8 cellular contexts compared by ENCODE assay signal in genomic region chr5:43039115-43039467, GRCh38. TPM values are rescaled to one million over a fixed set of nuclear protein-coding genes. Genes with fewer than 3 reads are reported as not detected.
DNase-seq lines count a peak whose midpoint lies in the region; ATAC-seq, FAIRE-seq and TF ChIP-seq lines count a peak whose summit lies in the region.

No MANE protein-coding gene starts in this region.

- H3K27ac ChIP-seq in RWPE1 (peak overlapping the region; percentile 97), esophagus squamous epithelium (peak overlapping the region; percentile 93 to 98 (median 96)), psoas muscle (peak overlapping the region; percentile 96)

- H3K4me3 ChIP-seq in esophagus squamous epithelium (peak overlapping the region; percentile 67 to 80 (median 78)), psoas muscle (peak overlapping the region; percentile 75)

- H3K27me3 ChIP-seq in esophagus squamous epithelium (peaks cover 0 to 90% (median 4%) of the 10 kb centered on the region in 4 donors), psoas muscle (ENCODE audit: insufficient read depth in 3 of 3, low read length in 2 of 3) (no peaks in the 10 kb centered on the region)

- CTCF ChIA-PET in RWPE1 (lab: Yijun Ruan, JAX) = interaction anchor here (1.2 to 1.4 kb wide), 2 partner anchors 44 to 130 kb away, joined by 3 read pairs; no protein-coding TSS in a partner anchor

- peaks cover 0 to 77% (median 4%) of the 10 kb centered on the region in 3 donors for H3K4me1 ChIP-seq in esophagus squamous epithelium
- peaks cover 21% of the 10 kb centered on the region for H3K4me1 ChIP-seq in psoas muscle

- H3K9me3 ChIP-seq in esophagus squamous epithelium (no peaks in the 10 kb centered on the region), psoas muscle (no peaks in the 10 kb centered on the region)

- WGBS in esophagus squamous epithelium, 2 donors = 22 to 50% methylated on average over 6 of the region's 6 CpGs
- WGBS in psoas muscle, 3 donors = 48 to 65% (median 60%) methylated on average over 6 of the region's 6 CpGs

- H3K36me3 ChIP-seq in esophagus squamous epithelium (no peaks in the 10 kb centered on the region), psoas muscle (ENCODE audit: insufficient read depth in 1 of 2, low read depth in 1 of 2) (no peaks in the 10 kb centered on the region)

- no peak for TF ChIP-seq CTCF in RWPE1 (conservative IDR thresholded peaks at IDR 0.05; ENCODE audit: low read depth)
- no peak for TF ChIP-seq CTCF in esophagus squamous epithelium (IDR thresholded peaks at IDR 0.05)
- TF ChIP-seq CTCF in psoas muscle (IDR thresholded peaks at IDR 0.05) = no peak

- POLR2A ChIA-PET in RWPE1 (lab: Yijun Ruan, JAX; ENCODE audit: low non-redundant PET) = interaction anchor here (0.5 kb wide), 1 partner anchor 123 kb away, joined by 5 read pairs; no protein-coding TSS in a partner anchor

- ATAC-seq in psoas muscle (no peak), HG03378 (IDR thresholded peaks at IDR 0.05; ENCODE audit: unreplicated experiment) (no peak)

- DNase-seq in RWPE1 (ENCODE audit: low spot score) (no peak), esophagus squamous epithelium (lab: John Stamatoyannopoulos, UW) (no peak), psoas muscle (no peak), iPS-NIHi7 (ENCODE audit: extremely low spot score) (no peak), cerebellar nuclear complex (lab: John Stamatoyannopoulos, UW) (no peak), SHP77 treated with DMSO at 0.1 percent for 48 hours (lab: John Stamatoyannopoulos, UW) (no peak)

- FAIRE-seq in G401.6 (lab: Jason Lieb, UNC) = peak; percentile 72

- no peak for TF ChIP-seq POLR2A in esophagus squamous epithelium (IDR thresholded peaks at IDR 0.05)

- intact Hi-C loops in esophagus squamous epithelium (cut with DNase I) = no loop called here
- intact Hi-C loops in psoas muscle (cut with DNase I) = loop anchor here in 1 of 2 donors (1.0 kb wide), 2 partner anchors 21 to 26 kb away; no protein-coding TSS in a partner anchor

RNA-seq across cellular contexts. Expression of gene ANXA2R, which starts 1.0 kb away (rescaled TPM):
- total RNA-seq in esophagus squamous epithelium (1 to 10 TPM in 2 of 4 donors, under 1 TPM in 2; 0.57 to 2.5 (median 1.6) TPM), psoas muscle (1 to 10 TPM in 1 of 4 donors, under 1 TPM in 3; 0.46 to 1.6 (median 0.78) TPM)
- polyA plus RNA-seq in psoas muscle = 1 to 10 TPM in 2 of 3 donors, under 1 TPM in 1; 0.66 to 2.7 (median 1.8) TPM
